ENCODE assay signal across 13 cellular contexts in the genomic region with DNA sequence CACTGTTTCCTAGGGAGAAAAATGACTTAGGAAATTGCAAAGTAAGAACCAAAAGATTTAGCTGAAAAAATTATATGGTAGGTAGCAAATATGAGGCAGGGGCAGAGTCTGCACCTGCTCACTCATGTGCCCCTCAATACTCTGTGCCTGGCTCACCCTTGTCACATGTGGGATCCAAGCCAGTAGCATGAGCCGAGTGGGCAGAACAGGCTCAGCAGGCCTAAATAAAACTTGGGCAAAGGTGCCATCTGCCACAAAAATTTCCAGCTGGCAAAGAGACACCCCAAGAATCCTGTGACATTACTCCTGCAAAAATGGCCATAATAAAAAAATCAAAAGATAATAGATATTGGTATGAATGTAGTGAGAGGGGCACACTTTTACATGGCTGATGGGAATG.
DNase-seq lines count a peak whose midpoint lies in the region.
"Had no signal": no experiment of that assay in that cellular context is flagged by ENCODE, and none has a peak within 500 bp of the region (broad histone marks: within the 10 kb centered on the region; RNA-seq: fewer than 3 reads in every experiment).

No MANE protein-coding gene starts in this region.

- in situ Hi-C loops in G401 (cut with HindIII; ENCODE audit: low sequenced_read_pairs): no loop called here

- peak; percentile 5 for DNase-seq in Ammon's horn (ENCODE audit: low spot score)
- DNase-seq in G401 (ENCODE audit: low spot score): peak; percentile 17
- peak; percentile 8 for DNase-seq in cerebellum (ENCODE audit: low spot score)
- DNase-seq in inferior parietal cortex (ENCODE audit: extremely low spot score): no peak
- DNase-seq in NCI-H1694 treated with DMSO at 0.1 percent for 48 hours (lab: John Stamatoyannopoulos, UW): no peak
- DNase-seq: 8988T; ACHN; Caco-2; Calu3; CD4-positive, alpha-beta T cell; CD8-positive, alpha-beta T cell; DMS79 treated with DMSO at 0.1 percent for 48 hours; GDM1 had no signal

Comparison
In these comparisons a context has a peak if more than half of its experiments do, and no peak if none do; other contexts are left out.
1. DNase-seq: peak in Ammon's horn (single experiment), G401 (single experiment) and cerebellum (single experiment); none in inferior parietal cortex (single experiment) and NCI-H1694 treated with DMSO at 0.1 percent for 48 hours (single experiment).